Comparison of ENCODE assay signal across 14 cellular contexts in the genomic region with DNA sequence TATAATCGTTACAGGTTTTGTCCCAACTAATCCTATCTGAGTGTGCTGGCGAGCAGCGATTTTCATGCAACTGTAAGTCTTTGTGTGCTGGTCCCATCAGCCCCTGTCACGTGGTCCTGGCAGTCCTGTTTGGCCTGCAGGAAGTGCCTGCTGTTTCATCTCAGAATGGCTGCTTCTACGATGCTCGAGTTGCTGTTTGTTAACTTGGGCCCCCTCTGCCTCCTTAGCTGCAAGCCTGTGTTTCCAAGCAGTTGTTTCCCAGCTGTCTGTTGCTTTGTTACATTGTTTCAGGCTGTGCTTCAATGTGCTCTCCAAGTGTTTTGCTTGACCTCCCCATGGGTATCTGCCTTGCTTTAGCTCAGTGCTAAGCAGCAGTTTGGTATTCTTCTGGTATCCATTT. TPM values are rescaled to one million over a fixed set of nuclear protein-coding genes. Genes with fewer than 3 reads are reported as not detected.
DNase-seq lines count a peak whose midpoint lies in the region; ATAC-seq and TF ChIP-seq lines count a peak whose summit lies in the region.
"Had no signal": no experiment of that assay in that cellular context is flagged by ENCODE, and none has a peak within 500 bp of the region (broad histone marks: within the 10 kb centered on the region; RNA-seq: fewer than 3 reads in every experiment).

No MANE protein-coding gene starts in this region.

- TF ChIP-seq CTCF in left ventricle myocardium inferior (IDR thresholded peaks at IDR 0.05; ENCODE audit: borderline replicate concordance) (no peak), psoas muscle (IDR thresholded peaks at IDR 0.05) (no peak)

- intact Hi-C loops in left ventricle myocardium inferior (cut with micrococcal nuclease) (no loop called here), psoas muscle (cut with DNase I) (no loop called here)

- ATAC-seq in SK-N-SH treated with all-trans-retinoic acid at 6 μM for 48 hours (peak; percentile 72), psoas muscle (no peak), HG02884 (IDR thresholded peaks at IDR 0.05; ENCODE audit: unreplicated experiment) (no peak)
- ATAC-seq: esophagus mucosa had no signal

- WGBS in psoas muscle, 3 donors: 18 to 30% (median 25%) methylated on average over 6 of the region's 6 CpGs

- H3K27ac ChIP-seq in left ventricle myocardium inferior (replicated peaks) (peak overlapping the region; percentile 36), psoas muscle (no peak overlapping the region)
- H3K27ac ChIP-seq: ascending aorta had no signal

- H3K4me1 ChIP-seq in left ventricle myocardium inferior (peaks cover 9% of the 10 kb centered on the region), psoas muscle (no peaks in the 10 kb centered on the region)
- H3K4me1 ChIP-seq: ascending aorta had no signal

- DNase-seq in AG08395 (ENCODE audit: low spot score): peak; percentile 11
- peak; percentile 29 for DNase-seq in left ventricle myocardium inferior
- peak in 53 of 56 donors; percentile 1 to 86 (median 61) for DNase-seq in nucleus accumbens (lab: John Stamatoyannopoulos, UW)
- DNase-seq in activated CD4-positive, alpha-beta T cell treated with anti-CD3 and anti-CD28 coated beads for 1 hour: no peak
- DNase-seq in NCI-H774 (lab: John Stamatoyannopoulos, UW): no peak
- no peak for DNase-seq in psoas muscle
- DNase-seq: activated T-cell treated with anti-CD3 and anti-CD28 coated beads for 4 hours; IMR-90; NCI-H2081; stimulated activated CD8-positive, alpha-beta memory T cell treated with anti-CD3 and anti-CD28 coated beads, Interleukin-4, amount 100 ng/mL, for 48 hours had no signal

- H3K9me3 ChIP-seq in left ventricle myocardium inferior (replicated peaks) (no peaks in the 10 kb centered on the region), psoas muscle (no peaks in the 10 kb centered on the region)
- H3K9me3 ChIP-seq: ascending aorta had no signal

- no peaks in the 10 kb centered on the region for H3K36me3 ChIP-seq in left ventricle myocardium inferior
- H3K36me3 ChIP-seq in psoas muscle (ENCODE audit: insufficient read depth in 1 of 2, low read depth in 1 of 2): no peaks in the 10 kb centered on the region
- H3K36me3 ChIP-seq: ascending aorta had no signal

- H3K4me3 ChIP-seq in left ventricle myocardium inferior (no peak overlapping the region), psoas muscle (no peak overlapping the region)
- H3K4me3 ChIP-seq: ascending aorta had no signal

- H3K27me3 ChIP-seq in left ventricle myocardium inferior (ENCODE audit: low read depth) (no peaks in the 10 kb centered on the region), psoas muscle (ENCODE audit: insufficient read depth in 3 of 3, low read length in 2 of 3) (no peaks in the 10 kb centered on the region)
- H3K27me3 ChIP-seq: ascending aorta had no signal

TF ChIP-seq in SK-N-SH treated with all-trans-retinoic acid at 6 μM for 48 hours, 23 proteins besides CTCF, POLR2A, EP300 and RAD21:
- TF ChIP-seq ZFP3 (CRISPR knock-in tag; IDR thresholded peaks at IDR 0.05): peak; percentile 36; the same call in 1 of the 2 replicates
- no peak for TF ChIP-seq ZFP30 (CRISPR knock-in tag; IDR thresholded peaks at IDR 0.05)
TF ChIP-seq in SK-N-SH treated with all-trans-retinoic acid at 6 μM for 48 hours: peak in this region for 1.

RNA-seq across cellular contexts. Expression of a gene that starts 21.8 kb away (rescaled TPM):
- total RNA-seq in left ventricle myocardium inferior: 3.4 TPM
- 1 to 10 TPM; 1.8 to 2.7 (median 2.2) TPM for total RNA-seq in psoas muscle
- polyA plus RNA-seq in psoas muscle: 1 to 10 TPM in 2 of 3 donors, under 1 TPM in 1; 0.85 to 1.1 (median 1.0) TPM

Comparison
In these comparisons a context has a peak if more than half of its experiments do, and no peak if none do; other contexts are left out.
1. DNase-seq: peak in AG08395 (single experiment), left ventricle myocardium inferior (single experiment) and nucleus accumbens (53 of 56); none in activated CD4-positive, alpha-beta T cell treated with anti-CD3 and anti-CD28 coated beads for 1 hour (single experiment), NCI-H774 (single experiment) and psoas muscle (0 of 2).